In genomic region chr5:67447732-67448131, GRCh38 we compare ENCODE assay signal across 18 cellular contexts.
DNase-seq lines count a peak whose midpoint lies in the region; ATAC-seq and TF ChIP-seq lines count a peak whose summit lies in the region.
"Had no signal": no experiment of that assay in that cellular context is flagged by ENCODE, and none has a peak within 500 bp of the region (broad histone marks: within the 10 kb centered on the region; RNA-seq: fewer than 3 reads in every experiment).

No MANE protein-coding gene starts in this region.

- no peak overlapping the region for H2BK15ac ChIP-seq in mesenchymal stem cell (ENCODE audit: low read depth, poor library complexity, severe bottlenecking)

- no peaks in the 10 kb centered on the region for H3K9me3 ChIP-seq in CD8-positive, alpha-beta T cell (ENCODE audit: low read length)
- peaks cover 8% of the 10 kb centered on the region for H3K9me3 ChIP-seq in mesenchymal stem cell (ENCODE audit: control insufficient read depth, low read length)
- H3K9me3 ChIP-seq: BLaER1, HAP-1 had no signal

- H3K9ac ChIP-seq in mesenchymal stem cell (ENCODE audit: low read length) = no peak overlapping the region
- H3K9ac ChIP-seq: BLaER1 had no signal

- peak overlapping the region in 1 of 2 experiments; percentile 34 for H3K18ac ChIP-seq in mesenchymal stem cell (ENCODE audit: low read depth in 1 of 2, low read length in 2 of 2)

- no peak overlapping the region for H3K4me3 ChIP-seq in CD8-positive, alpha-beta T cell (ENCODE audit: low read depth, low read length)
- H3K4me3 ChIP-seq in mesenchymal stem cell (ENCODE audit: insufficient read depth in 1 of 2, low read depth in 1 of 2, low read length in 2 of 2) = no peak overlapping the region
- H3K4me3 ChIP-seq: BLaER1, GM12878, HAP-1 had no signal

- no peak overlapping the region for H3K4me2 ChIP-seq in mesenchymal stem cell (ENCODE audit: low read length, poor library complexity, severe bottlenecking)
- H3K4me2 ChIP-seq: BLaER1 had no signal

- no peak overlapping the region for H4K91ac ChIP-seq in mesenchymal stem cell (ENCODE audit: low read length)

- H3K27ac ChIP-seq in CD8-positive, alpha-beta T cell (ENCODE audit: low read depth, low read length) = no peak overlapping the region
- no peak overlapping the region for H3K27ac ChIP-seq in mesenchymal stem cell (ENCODE audit: low read length, poor library complexity, severe bottlenecking)
- H3K27ac ChIP-seq: BLaER1, C4-2B had no signal

- no peaks in the 10 kb centered on the region for H3K27me3 Mint-ChIP-seq in activated naive CD4-positive, alpha-beta T cell treated with anti-CD3 and anti-CD28 coated beads, Interleukin-2, amount 50 U/mL, for 24 hours
- peaks cover 6% of the 10 kb centered on the region for H3K27me3 Mint-ChIP-seq in activated naive CD4-positive, alpha-beta T cell treated with anti-CD3 and anti-CD28 coated beads, Interleukin-2, amount 10 ng/mL, durations not matched to agents 7 days and 5 days
- no peaks in the 10 kb centered on the region for H3K27me3 Mint-ChIP-seq in CD8-positive, alpha-beta T cell (ENCODE audit: low read depth)
- no peaks in the 10 kb centered on the region for H3K27me3 Mint-ChIP-seq in WTC11 (ENCODE audit: low read depth)

- ATAC-seq in CD8-positive, alpha-beta T cell = no peak
- ATAC-seq in WTC11 = no peak
- no peak for ATAC-seq in HG03457 (IDR thresholded peaks at IDR 0.05; ENCODE audit: unreplicated experiment)
- ATAC-seq: GM12878 had no signal

- H2AFZ ChIP-seq in mesenchymal stem cell (ENCODE audit: low read depth, low read length) = no peak overlapping the region

- H3K27ac Mint-ChIP-seq in activated naive CD4-positive, alpha-beta T cell treated with anti-CD3 and anti-CD28 coated beads, Interleukin-2, amount 50 U/mL, for 24 hours = peak overlapping the region; percentile 52
- H3K27ac Mint-ChIP-seq in activated naive CD4-positive, alpha-beta T cell treated with anti-CD3 and anti-CD28 coated beads, Interleukin-2, amount 10 ng/mL, durations not matched to agents 7 days and 5 days = no peak overlapping the region
- H3K27ac Mint-ChIP-seq in CD8-positive, alpha-beta T cell = no peak overlapping the region
- H3K27ac Mint-ChIP-seq in WTC11 = no peak overlapping the region
- H3K27ac Mint-ChIP-seq: CD4-positive, CD25-positive, alpha-beta regulatory T cell; CD8-positive, alpha-beta memory T cell had no signal

- H3K23ac ChIP-seq in mesenchymal stem cell (ENCODE audit: low read length in 2 of 2) = no peak overlapping the region

- H3K4me1 ChIP-seq in CD8-positive, alpha-beta T cell (ENCODE audit: insufficient read depth, low read length) = no peaks in the 10 kb centered on the region
- H3K4me1 ChIP-seq in mesenchymal stem cell (ENCODE audit: control insufficient read depth, insufficient read depth, low read depth, low read length) = no peaks in the 10 kb centered on the region
- H3K4me1 ChIP-seq: BLaER1, HAP-1 had no signal

- intact Hi-C loops in CD8-positive, alpha-beta T cell (cut with DNase I, micrococcal nuclease) = no loop called here

- peak; percentile 29 for TF ChIP-seq CTCF in CD8-positive, alpha-beta T cell (IDR thresholded peaks at IDR 0.05)
- no peak for TF ChIP-seq CTCF in WTC11 (IDR thresholded peaks at IDR 0.05)

- H3K4me1 Mint-ChIP-seq in activated naive CD4-positive, alpha-beta T cell treated with anti-CD3 and anti-CD28 coated beads, Interleukin-2, amount 50 U/mL, for 24 hours = no peaks in the 10 kb centered on the region
- no peaks in the 10 kb centered on the region for H3K4me1 Mint-ChIP-seq in activated naive CD4-positive, alpha-beta T cell treated with anti-CD3 and anti-CD28 coated beads, Interleukin-2, amount 10 ng/mL, durations not matched to agents 7 days and 5 days
- H3K4me1 Mint-ChIP-seq in CD8-positive, alpha-beta T cell (ENCODE audit: low read depth) = no peaks in the 10 kb centered on the region
- H3K4me1 Mint-ChIP-seq in WTC11 = no peaks in the 10 kb centered on the region
- H3K4me1 Mint-ChIP-seq: CD4-positive, CD25-positive, alpha-beta regulatory T cell; CD8-positive, alpha-beta memory T cell had no signal

- H4K8ac ChIP-seq in mesenchymal stem cell (ENCODE audit: low read length) = no peak overlapping the region

- H3K4ac ChIP-seq in mesenchymal stem cell (ENCODE audit: low read depth in 1 of 2, low read length in 2 of 2) = no peak overlapping the region

- H2BK5ac ChIP-seq in mesenchymal stem cell (ENCODE audit: low read depth, low read length, poor library complexity, severe bottlenecking) = no peak overlapping the region

- no peaks in the 10 kb centered on the region for H3K27me3 ChIP-seq in CD8-positive, alpha-beta T cell (ENCODE audit: insufficient read depth, low read length)
- no peaks in the 10 kb centered on the region for H3K27me3 ChIP-seq in mesenchymal stem cell (ENCODE audit: control insufficient read depth in 1 of 2, insufficient read depth in 1 of 2, low read length in 2 of 2)
- H3K27me3 ChIP-seq: BLaER1 had no signal

- H2BK120ac ChIP-seq in mesenchymal stem cell (ENCODE audit: low read depth, low read length) = peak overlapping the region; percentile 15

- H3K36me3 ChIP-seq in CD8-positive, alpha-beta T cell (ENCODE audit: insufficient read depth, low read length) = no peaks in the 10 kb centered on the region
- no peaks in the 10 kb centered on the region for H3K36me3 ChIP-seq in mesenchymal stem cell (ENCODE audit: control insufficient read depth in 1 of 2, insufficient read depth in 2 of 2, low read depth in 1 of 2, low read length in 2 of 2)
- H3K36me3 ChIP-seq: BLaER1, HAP-1 had no signal

- H3K14ac ChIP-seq in mesenchymal stem cell (ENCODE audit: low read length in 2 of 2) = no peak overlapping the region

- POLR2A ChIA-PET in CD8-positive, alpha-beta T cell (lab: Charles Lee) = interaction anchor here (0.6 kb wide), 1 partner anchor 318 kb away, joined by 3 read pairs; no protein-coding TSS in a partner anchor
- POLR2A ChIA-PET in WTC11 (lab: Charles Lee) = no interaction called here

- H3K4me3 Mint-ChIP-seq in activated naive CD4-positive, alpha-beta T cell treated with anti-CD3 and anti-CD28 coated beads, Interleukin-2, amount 50 U/mL, for 24 hours = no peak overlapping the region
- H3K4me3 Mint-ChIP-seq in activated naive CD4-positive, alpha-beta T cell treated with anti-CD3 and anti-CD28 coated beads, Interleukin-2, amount 10 ng/mL, durations not matched to agents 7 days and 5 days = no peak overlapping the region
- no peak overlapping the region for H3K4me3 Mint-ChIP-seq in CD8-positive, alpha-beta T cell
- no peak overlapping the region for H3K4me3 Mint-ChIP-seq in WTC11
- H3K4me3 Mint-ChIP-seq: CD4-positive, CD25-positive, alpha-beta regulatory T cell; CD8-positive, alpha-beta memory T cell had no signal

- H3K79me1 ChIP-seq in mesenchymal stem cell (replicated peaks; ENCODE audit: low read length, poor library complexity, severe bottlenecking) = no peaks in the 10 kb centered on the region

- no peak for DNase-seq in activated naive CD4-positive, alpha-beta T cell treated with anti-CD3 and anti-CD28 coated beads, Interleukin-2, amount 10 ng/mL, durations not matched to agents 7 days and 5 days
- DNase-seq in CD8-positive, alpha-beta T cell = no peak
- no peak for DNase-seq in WTC11 (ENCODE audit: low spot score)
- DNase-seq in mesenchymal stem cell = no peak
- DNase-seq in stimulated activated CD4-positive, alpha-beta T cell treated with anti-CD3 and anti-CD28 coated beads, Interleukin-4, amount 100 ng/mL, for 1 hour = no peak
- DNase-seq: CD4-positive, CD25-positive, alpha-beta regulatory T cell; CD8-positive, alpha-beta memory T cell; DMS 273 treated with DMSO at 0.1 percent for 48 hours; DMS79; EL; GDM1; GOT3 had no signal

- H3K36me3 Mint-ChIP-seq in activated naive CD4-positive, alpha-beta T cell treated with anti-CD3 and anti-CD28 coated beads, Interleukin-2, amount 50 U/mL, for 24 hours = peaks cover 4% of the 10 kb centered on the region
- no peaks in the 10 kb centered on the region for H3K36me3 Mint-ChIP-seq in activated naive CD4-positive, alpha-beta T cell treated with anti-CD3 and anti-CD28 coated beads, Interleukin-2, amount 10 ng/mL, durations not matched to agents 7 days and 5 days
- no peaks in the 10 kb centered on the region for H3K36me3 Mint-ChIP-seq in CD8-positive, alpha-beta T cell
- no peaks in the 10 kb centered on the region for H3K36me3 Mint-ChIP-seq in WTC11
- H3K36me3 Mint-ChIP-seq: CD4-positive, CD25-positive, alpha-beta regulatory T cell had no signal

- H3K9me3 Mint-ChIP-seq in activated naive CD4-positive, alpha-beta T cell treated with anti-CD3 and anti-CD28 coated beads, Interleukin-2, amount 50 U/mL, for 24 hours = peaks cover 8% of the 10 kb centered on the region
- H3K9me3 Mint-ChIP-seq in activated naive CD4-positive, alpha-beta T cell treated with anti-CD3 and anti-CD28 coated beads, Interleukin-2, amount 10 ng/mL, durations not matched to agents 7 days and 5 days = no peaks in the 10 kb centered on the region
- no peaks in the 10 kb centered on the region for H3K9me3 Mint-ChIP-seq in CD8-positive, alpha-beta T cell
- no peaks in the 10 kb centered on the region for H3K9me3 Mint-ChIP-seq in WTC11

- no peak overlapping the region for H2BK12ac ChIP-seq in mesenchymal stem cell (ENCODE audit: low read length in 2 of 2)

- CTCF ChIA-PET in activated naive CD4-positive, alpha-beta T cell treated with anti-CD3 and anti-CD28 coated beads, Interleukin-2, amount 10 ng/mL, durations not matched to agents 7 days and 5 days (lab: Charles Lee) = no interaction called here
- CTCF ChIA-PET in CD8-positive, alpha-beta T cell (lab: Charles Lee) = no interaction called here
- CTCF ChIA-PET in WTC11 (lab: Charles Lee) = no interaction called here

- H2AK5ac ChIP-seq in mesenchymal stem cell (ENCODE audit: low read length, severe bottlenecking) = no peak overlapping the region

TF ChIP-seq in WTC11, 78 proteins besides CTCF, POLR2A, EP300 and RAD21 (continues in another document):
- TF ChIP-seq ZNF263 (CRISPR knock-in tag; IDR thresholded peaks at IDR 0.05; ENCODE audit: low read depth) = no peak
- TF ChIP-seq, protein P1, sequence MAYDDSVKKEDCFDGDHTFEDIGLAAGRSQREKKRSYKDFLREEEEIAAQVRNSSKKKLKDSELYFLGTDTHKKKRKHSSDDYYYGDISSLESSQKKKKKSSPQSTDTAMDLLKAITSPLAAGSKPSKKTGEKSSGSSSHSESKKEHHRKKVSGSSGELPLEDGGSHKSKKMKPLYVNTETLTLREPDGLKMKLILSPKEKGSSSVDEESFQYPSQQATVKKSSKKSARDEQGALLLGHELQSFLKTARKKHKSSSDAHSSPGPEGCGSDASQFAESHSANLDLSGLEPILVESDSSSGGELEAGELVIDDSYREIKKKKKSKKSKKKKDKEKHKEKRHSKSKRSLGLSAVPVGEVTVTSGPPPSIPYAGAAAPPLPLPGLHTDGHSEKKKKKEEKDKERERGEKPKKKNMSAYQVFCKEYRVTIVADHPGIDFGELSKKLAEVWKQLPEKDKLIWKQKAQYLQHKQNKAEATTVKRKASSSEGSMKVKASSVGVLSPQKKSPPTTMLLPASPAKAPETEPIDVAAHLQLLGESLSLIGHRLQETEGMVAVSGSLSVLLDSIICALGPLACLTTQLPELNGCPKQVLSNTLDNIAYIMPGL (CRISPR knock-in tag; IDR thresholded peaks at IDR 0.05) = no peak
